In genomic region chr7:158188676-158189075, GRCh38 we compare ENCODE assay signal across 31 cellular contexts.
"Had no signal": no experiment of that assay in that cellular context is flagged by ENCODE, and none has a peak within 500 bp of the region (broad histone marks: within the 10 kb centered on the region; RNA-seq: fewer than 3 reads in every experiment).

No MANE protein-coding gene starts in this region.

- H3K27ac Mint-ChIP-seq: activated B cell treated with CpG ODN at 0.5 μM for 24 hours; activated CD8-positive, alpha-beta T cell treated with anti-CD3 and anti-CD28 coated beads for 36 hours; activated naive CD8-positive, alpha-beta T cell; activated T-helper 17 cell treated with anti-CD3 and anti-CD28 coated beads, Interleukin-2, amount 50 U/mL, for 72 hours; T-cell; T-helper 1 cell treated with Interleukin-12 subunit alpha and Interleukin-12 subunit beta and Interleukin-4 antibody, amounts not matched to agents 30 μg/mL and 1 μg/mL, for 36 hours; T-helper 2 cell treated with Interferon-gamma antibody and Interleukin-4, amounts not matched to agents 5 μg/mL and 100 μg/mL, for 36 hours had no signal

- H3K4me1 Mint-ChIP-seq: activated B cell treated with CpG ODN at 0.5 μM for 24 hours; activated T-helper 17 cell treated with anti-CD3 and anti-CD28 coated beads, Interleukin-2, amount 50 U/mL, for 72 hours; T-cell had no signal

- DNase-seq: activated B cell treated with CpG ODN at 0.5 μM for 24 hours; activated CD4-positive, alpha-beta T cell treated with anti-CD3 and anti-CD28 coated beads for 48 hours; activated CD4-positive, alpha-beta T cell treated with anti-CD3 and anti-CD28 coated beads, Interleukin-2, amount 50 U/mL, for 1 hour; activated CD4-positive, alpha-beta T cell treated with anti-CD3 and anti-CD28 coated beads, Interleukin-2, amount 50 U/mL, for 48 hours; activated CD8-positive, alpha-beta memory T cell treated with anti-CD3 and anti-CD28 coated beads for 24 hours; activated CD8-positive, alpha-beta T cell treated with anti-CD3 and anti-CD28 coated beads for 36 hours; activated effector memory CD4-positive, alpha-beta T cell treated with Interleukin-2 at 50 U/mL for 16 hours; activated gamma-delta T cell treated with Interleukin-2 at 50 U/mL for 16 hours; activated naive CD4-positive, alpha-beta T cell treated with anti-CD3 and anti-CD28 coated beads, Interleukin-2, amount 50 U/mL, for 16 hours; activated naive CD4-positive, alpha-beta T cell treated with Interleukin-2 at 50 U/mL for 16 hours; activated T-cell treated with anti-CD3 and anti-CD28 coated beads, Interleukin-2, amount 50 U/mL, for 4 hours; amniotic stem cell; anterior cingulate cortex; body of pancreas; central memory CD4-positive, alpha-beta T cell; cerebellar nuclear complex; colonic mucosa; effector CD8-positive, alpha-beta T cell; foreskin fibroblast; glutamatergic neuron; SW 1271; T-cell; T1000; WERI-Rb-1 had no signal

- H3K9me3 ChIP-seq: body of pancreas, colonic mucosa had no signal

- H3K4me1 ChIP-seq: body of pancreas, colonic mucosa had no signal

- H3K9me3 Mint-ChIP-seq: activated T-cell treated with anti-CD3 and anti-CD28 coated beads, Interleukin-2, amount 50 U/mL, for 4 hours; activated T-helper 17 cell treated with anti-CD3 and anti-CD28 coated beads, Interleukin-2, amount 50 U/mL, for 72 hours; T-cell had no signal

- ATAC-seq: activated CD4-positive, CD25-positive, alpha-beta regulatory T cell treated with anti-CD3 and anti-CD28 coated beads, Interleukin-2, amount 50 U/mL, for 24 hours; activated CD8-positive, alpha-beta T cell treated with anti-CD3 and anti-CD28 coated beads for 36 hours; activated T-cell treated with anti-CD3 and anti-CD28 coated beads, Interleukin-2, amount 50 U/mL, for 4 hours; activated T-helper 17 cell treated with anti-CD3 and anti-CD28 coated beads, Interleukin-2, amount 50 U/mL, for 72 hours; body of pancreas; esophagus mucosa; T-cell had no signal

- H3K27ac ChIP-seq: body of pancreas, cardiac muscle cell, colonic mucosa, WERI-Rb-1 had no signal

- H3K27me3 Mint-ChIP-seq: activated B cell treated with CpG ODN at 0.5 μM for 24 hours; activated CD8-positive, alpha-beta T cell treated with anti-CD3 and anti-CD28 coated beads for 36 hours had no signal

- H3K36me3 ChIP-seq: cardiac muscle cell, colonic mucosa, WERI-Rb-1 had no signal

- H3K27me3 ChIP-seq: body of pancreas, cardiac muscle cell, colonic mucosa had no signal

- H3K4me3 Mint-ChIP-seq: activated B cell treated with CpG ODN at 0.5 μM for 24 hours; activated CD8-positive, alpha-beta T cell treated with anti-CD3 and anti-CD28 coated beads for 36 hours; activated naive CD8-positive, alpha-beta T cell; activated T-cell treated with anti-CD3 and anti-CD28 coated beads, Interleukin-2, amount 50 U/mL, for 4 hours; activated T-helper 17 cell treated with anti-CD3 and anti-CD28 coated beads, Interleukin-2, amount 50 U/mL, for 72 hours; T-cell; T-helper 1 cell treated with Interleukin-12 subunit alpha and Interleukin-12 subunit beta and Interleukin-4 antibody, amounts not matched to agents 30 μg/mL and 1 μg/mL, for 36 hours; T-helper 2 cell treated with Interferon-gamma antibody and Interleukin-4, amounts not matched to agents 5 μg/mL and 100 μg/mL, for 36 hours had no signal

- H3K4me3 ChIP-seq: body of pancreas, cardiac muscle cell, colonic mucosa had no signal

- H3K36me3 Mint-ChIP-seq: activated naive CD8-positive, alpha-beta T cell; T-cell had no signal
